ENCODE assay signal across 8 cellular contexts in genomic region chr10:53839437-53840039, GRCh38.
DNase-seq lines count a peak whose midpoint lies in the region; ATAC-seq, FAIRE-seq and TF ChIP-seq lines count a peak whose summit lies in the region.

No MANE protein-coding gene starts in this region.

- H3K9ac ChIP-seq in fibroblast of lung (ENCODE audit: insufficient read depth, low read length), result no peak overlapping the region

- H4K20me1 ChIP-seq in fibroblast of lung (ENCODE audit: control insufficient read depth, extremely low read depth, insufficient read depth, low read length), result no peaks in the 10 kb centered on the region

- H3K9me3 ChIP-seq in fibroblast of lung (ENCODE audit: control insufficient read depth, insufficient read depth, low read depth, low read length) (no peaks in the 10 kb centered on the region), thyroid gland (no peaks in the 10 kb centered on the region)

- peak; percentile 79 for FAIRE-seq in RCC 7860 (lab: Jason Lieb, UNC)

- no peak for TF ChIP-seq POLR2A in thyroid gland (IDR thresholded peaks at IDR 0.05)

- no peak overlapping the region for H3K4me3 ChIP-seq in fibroblast of lung (replicated peaks in 1 of 4; ENCODE audit: control extremely low read depth in 1 of 4, insufficient read depth in 1 of 4, low read depth in 3 of 4, low read length in 4 of 4)
- no peak overlapping the region for H3K4me3 ChIP-seq in thyroid gland (replicated peaks in 1 of 3)

- intact Hi-C loops in thyroid gland (cut with DNase I) (loop anchor here (10.0 kb wide), 1 partner anchor 565 kb away; no protein-coding TSS in a partner anchor), Right ventricle myocardium superior (cut with DNase I) (no loop called here)

- no peak for ATAC-seq in Right ventricle myocardium superior (ENCODE audit: poor library complexity)

- H3K27me3 ChIP-seq in fibroblast of lung (ENCODE audit: control insufficient read depth, insufficient read depth, low read length) (no peaks in the 10 kb centered on the region), thyroid gland (no peaks in the 10 kb centered on the region)

- no peak overlapping the region for H2AFZ ChIP-seq in fibroblast of lung (ENCODE audit: low read length)

- 24 to 32% methylated on average over 2 of the region's 2 CpGs for WGBS in thyroid gland, 2 donors

- H3K27ac ChIP-seq in fibroblast of lung (ENCODE audit: insufficient read depth, low read length), result no peak overlapping the region
- H3K27ac ChIP-seq in thyroid gland, result no peak overlapping the region

- H3K4me1 ChIP-seq in fibroblast of lung (ENCODE audit: control insufficient read depth, extremely low read depth, insufficient read depth, low read length), result no peaks in the 10 kb centered on the region
- peaks cover 0 to 5% of the 10 kb centered on the region in 2 donors for H3K4me1 ChIP-seq in thyroid gland

- peak in 1 of 2 donors; percentile 39 for TF ChIP-seq CTCF in fibroblast of lung (conservative IDR thresholded peaks at IDR 0.05 in 1 of 2, IDR thresholded peaks at IDR 0.05 in 1 of 2; ENCODE audit: low read depth in 1 of 2, low read length in 2 of 2)
- peak; percentile 11 to 69 (median 52) for TF ChIP-seq CTCF in thyroid gland (IDR thresholded peaks at IDR 0.05)

- H3K36me3 ChIP-seq in fibroblast of lung (ENCODE audit: control insufficient read depth, insufficient read depth, low read length) (no peaks in the 10 kb centered on the region), thyroid gland (no peaks in the 10 kb centered on the region)

- H3K79me2 ChIP-seq in fibroblast of lung (ENCODE audit: control insufficient read depth, insufficient read depth, low read length), result no peaks in the 10 kb centered on the region

- H3K4me2 ChIP-seq in fibroblast of lung (ENCODE audit: extremely low read depth, insufficient read depth, low read length), result no peak overlapping the region

- DNase-seq in NOMO-1 (lab: John Stamatoyannopoulos, UW; ENCODE audit: unreplicated experiment in 2 of 2), result peak; percentile 5
- DNase-seq in NOMO-1 treated with dmso at 0.1 percent for 144 hours (lab: John Stamatoyannopoulos, UW; ENCODE audit: unreplicated experiment), result no peak
- DNase-seq in RCC 7860 (ENCODE audit: low spot score), result peak; percentile 26
- peak; percentile 13 to 69 for DNase-seq in fibroblast of lung (ENCODE audit: low read depth in 2 of 2)
- no peak for DNase-seq in thyroid gland
- DNase-seq in activated naive CD4-positive, alpha-beta T cell (lab: John Stamatoyannopoulos, UW), result no peak
- DNase-seq in Right ventricle myocardium superior, result no peak
- no peak for DNase-seq in stimulated activated CD4-positive, alpha-beta T cell treated with anti-CD3 and anti-CD28 coated beads, Interleukin-15, amount 100 ng/mL, for 24 hours

Comparison
In these comparisons a context has a peak if more than half of its experiments do, and no peak if none do; other contexts are left out.
1. DNase-seq: peak in NOMO-1 (2 of 2), RCC 7860 (single experiment) and fibroblast of lung (2 of 2); none in NOMO-1 treated with dmso at 0.1 percent for 144 hours (single experiment), thyroid gland (0 of 2), activated naive CD4-positive, alpha-beta T cell (0 of 4), Right ventricle myocardium superior (single experiment) and stimulated activated CD4-positive, alpha-beta T cell treated with anti-CD3 and anti-CD28 coated beads, Interleukin-15, amount 100 ng/mL, for 24 hours (single experiment).